In genomic region chr6:98117072-98117471, GRCh38 we compare ENCODE assay signal across 19 cellular contexts.
"Had no signal": no experiment of that assay in that cellular context is flagged by ENCODE, and none has a peak within 500 bp of the region (broad histone marks: within the 10 kb centered on the region; RNA-seq: fewer than 3 reads in every experiment).

No MANE protein-coding gene starts in this region.

- H3K27me3 ChIP-seq: MG63 had no signal

- H3K36me3 ChIP-seq: MG63, SJSA1 had no signal

- H3K4me3 ChIP-seq: MG63, SJSA1, SK-N-MC had no signal

- DNase-seq: KBM-7, MG63, NCI-H1092, NCI-H1436, NCI-H187, NCI-H2029, NCI-H2081 treated with DMSO at 0.1 percent for 48 hours, NCI-H2171, NCI-H226, NCI-H446, NCI-H510A, NCI-H524 treated with DMSO at 0.1 percent for 48 hours, NCI-H69, NCI-H774, Right ventricle myocardium superior, RPMI8226, SIG-M5 had no signal

- H3K4me1 ChIP-seq: SJSA1 had no signal

- H3K9me3 ChIP-seq: MG63, SJSA1 had no signal

- H3K27ac ChIP-seq: SJSA1 had no signal
